In the genomic region with DNA sequence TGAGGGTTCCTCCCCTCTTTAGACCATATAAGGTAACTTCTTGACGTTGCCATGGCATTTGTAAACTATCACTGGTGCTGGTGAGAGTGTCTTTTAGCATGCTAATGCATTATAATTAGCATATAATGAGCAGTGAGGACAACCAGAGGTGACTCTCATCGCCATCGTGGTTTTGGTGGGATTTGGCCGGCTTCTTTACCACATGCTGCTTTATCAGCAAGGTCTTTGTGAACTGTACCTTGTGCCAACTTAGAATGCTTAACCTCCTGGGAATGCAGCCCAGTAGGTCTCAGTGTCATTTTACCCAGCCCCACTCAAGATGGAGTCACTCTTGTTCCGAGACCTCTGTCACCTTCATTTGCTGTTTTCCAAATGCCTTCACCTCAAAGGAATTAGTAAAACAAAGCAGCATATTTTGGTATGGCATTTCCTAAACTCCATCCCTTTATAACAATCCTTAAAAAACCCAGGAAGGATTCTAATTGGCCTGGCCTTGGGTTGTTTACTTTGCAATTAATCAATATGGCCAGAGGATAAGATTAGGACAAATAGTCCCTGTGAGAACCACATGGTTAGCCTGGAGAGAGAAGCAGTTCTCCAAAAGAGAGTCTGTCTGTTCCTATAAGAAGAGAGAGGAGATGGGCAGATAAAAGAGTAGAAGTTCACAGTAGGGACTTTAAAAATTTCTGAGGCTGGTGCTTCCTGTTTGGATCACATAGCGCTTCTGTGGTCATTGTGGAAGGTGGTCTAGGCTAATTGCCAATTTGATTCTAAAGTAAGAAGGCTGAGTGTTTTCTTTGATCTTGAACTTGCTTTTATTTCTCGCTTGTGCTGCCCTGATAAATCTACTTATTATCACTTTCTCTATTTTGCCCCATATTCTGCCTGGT, we compare ENCODE assay signal across 21 cellular contexts.
DNase-seq lines count a peak whose midpoint lies in the region; ATAC-seq lines count a peak whose summit lies in the region.
"Had no signal": no experiment of that assay in that cellular context is flagged by ENCODE, and none has a peak within 500 bp of the region (broad histone marks: within the 10 kb centered on the region; RNA-seq: fewer than 3 reads in every experiment).

No MANE protein-coding gene starts in this region.

- peak; percentile 16 for ATAC-seq in activated CD8-positive, alpha-beta T cell treated with anti-CD3 and anti-CD28 coated beads, Interleukin-2, amount 10 ng/mL, durations not matched to agents 7 days and 5 days
- ATAC-seq: heart right ventricle, SK-N-SH treated with all-trans-retinoic acid at 6 μM for 48 hours had no signal

- H3K4me3 Mint-ChIP-seq in CD8-positive, alpha-beta memory T cell: peak overlapping the region; percentile 1 to 69 (median 32)
- H3K4me3 Mint-ChIP-seq in activated CD8-positive, alpha-beta T cell treated with anti-CD3 and anti-CD28 coated beads, Interleukin-2, amount 10 ng/mL, durations not matched to agents 7 days and 5 days: peak overlapping the region; percentile 0
- H3K4me3 Mint-ChIP-seq: activated CD4-positive, alpha-beta memory T cell treated with anti-CD3 and anti-CD28 coated beads, Interleukin-2, amount 10 ng/mL, durations not matched to agents 7 days and 5 days; nephron had no signal

- H3K9me3 ChIP-seq in BLaER1 treated with 17β-estradiol and CSF1 and Interleukin-3, amounts not matched to agents 10 nM and 100 nM (replicated peaks in 1 of 11): no peaks in the 10 kb centered on the region
- H3K9me3 ChIP-seq in CD8-positive, alpha-beta memory T cell (ENCODE audit: low read length): no peaks in the 10 kb centered on the region
- H3K9me3 ChIP-seq: heart right ventricle, testis had no signal

- DNase-seq in CD8-positive, alpha-beta memory T cell: peak in 1 of 5 donors; percentile 35
- peak; percentile 52 for DNase-seq in activated CD8-positive, alpha-beta T cell treated with anti-CD3 and anti-CD28 coated beads, Interleukin-2, amount 10 ng/mL, durations not matched to agents 7 days and 5 days
- peak; percentile 20 for DNase-seq in iPS DF 19.7 (ENCODE audit: low read depth, low spot score)
- DNase-seq in NCI-H187 treated with DMSO at 0.1 percent for 48 hours (lab: John Stamatoyannopoulos, UW): no peak
- no peak for DNase-seq in RPMI8226
- no peak for DNase-seq in HK-2 (ENCODE audit: unreplicated experiment)
- DNase-seq in ACHN: no peak
- DNase-seq: activated CD4-positive, alpha-beta memory T cell treated with anti-CD3 and anti-CD28 coated beads, Interleukin-2, amount 10 ng/mL, durations not matched to agents 7 days and 5 days; aorta; heart right ventricle; islet precursor cell; mammary epithelial cell; NCI-H1436; NCI-H2227 treated with DMSO at 0.1 percent for 48 hours; small intestine; stimulated activated CD8-positive, alpha-beta memory T cell treated with anti-CD3 and anti-CD28 coated beads, Interleukin-4, amount 100 ng/mL, for 48 hours; testis had no signal

- CTCF ChIA-PET in CD8-positive, alpha-beta memory T cell (lab: Charles Lee): interaction anchor here (2.2 kb wide), 1 partner anchor 156 kb away, joined by 9 read pairs; a partner anchor contains a TSS
- CTCF ChIA-PET in activated CD8-positive, alpha-beta T cell treated with anti-CD3 and anti-CD28 coated beads, Interleukin-2, amount 10 ng/mL, durations not matched to agents 7 days and 5 days (lab: Charles Lee): interaction anchor here (2.0 kb wide), 1 partner anchor 16 kb away, joined by 6 read pairs; no protein-coding TSS in a partner anchor

- POLR2A ChIA-PET in CD8-positive, alpha-beta memory T cell (lab: Charles Lee): interaction anchor here (1.3 kb wide), 1 partner anchor 155 kb away, joined by 7 read pairs; a partner anchor contains a TSS
- POLR2A ChIA-PET in activated CD8-positive, alpha-beta T cell treated with anti-CD3 and anti-CD28 coated beads, Interleukin-2, amount 10 ng/mL, durations not matched to agents 7 days and 5 days (lab: Charles Lee): interaction anchor here (0.6 kb wide), 1 partner anchor 454 kb away, joined by 3 read pairs; no protein-coding TSS in a partner anchor

- H3K9ac ChIP-seq in BLaER1 treated with 17β-estradiol and CSF1 and Interleukin-3, amounts not matched to agents 10 nM and 100 nM: no peak overlapping the region

- H3K4me3 ChIP-seq in BLaER1 treated with 17β-estradiol and CSF1 and Interleukin-3, amounts not matched to agents 10 nM and 100 nM: no peak overlapping the region
- no peak overlapping the region for H3K4me3 ChIP-seq in CD8-positive, alpha-beta memory T cell (ENCODE audit: low read length)
- H3K4me3 ChIP-seq: heart right ventricle, testis had no signal

- H3K36me3 Mint-ChIP-seq in CD8-positive, alpha-beta memory T cell: peaks cover 0 to 3% (median 0%) of the 10 kb centered on the region in 3 donors
- peaks cover 2% of the 10 kb centered on the region for H3K36me3 Mint-ChIP-seq in activated CD8-positive, alpha-beta T cell treated with anti-CD3 and anti-CD28 coated beads, Interleukin-2, amount 10 ng/mL, durations not matched to agents 7 days and 5 days (ENCODE audit: low read depth)

- H3K4me1 Mint-ChIP-seq in CD8-positive, alpha-beta memory T cell: peaks cover 52 to 74% (median 69%) of the 10 kb centered on the region in 3 donors
- peaks cover 57% of the 10 kb centered on the region for H3K4me1 Mint-ChIP-seq in activated CD8-positive, alpha-beta T cell treated with anti-CD3 and anti-CD28 coated beads, Interleukin-2, amount 10 ng/mL, durations not matched to agents 7 days and 5 days (ENCODE audit: low read depth)
- H3K4me1 Mint-ChIP-seq: nephron had no signal

- peak overlapping the region in 6 of 8 donors; percentile 1 to 83 (median 60) for H3K27ac Mint-ChIP-seq in CD8-positive, alpha-beta memory T cell
- H3K27ac Mint-ChIP-seq in activated CD8-positive, alpha-beta T cell treated with anti-CD3 and anti-CD28 coated beads, Interleukin-2, amount 10 ng/mL, durations not matched to agents 7 days and 5 days: peak overlapping the region; percentile 77
- H3K27ac Mint-ChIP-seq: activated CD4-positive, alpha-beta memory T cell treated with anti-CD3 and anti-CD28 coated beads, Interleukin-2, amount 10 ng/mL, durations not matched to agents 7 days and 5 days; activated T-helper 2 cell treated with anti-CD3 and anti-CD28 coated beads, Interferon-gamma antibody, Interleukin-2, Interleukin-4, amounts not matched to agents 10 μg/mL and 5 μg/mL and 100 μg/mL, durations not matched to agents 14 hours and 24 hours and 36 hours; nephron had no signal

- H3K27me3 ChIP-seq in BLaER1 treated with 17β-estradiol and CSF1 and Interleukin-3, amounts not matched to agents 10 nM and 100 nM: no peaks in the 10 kb centered on the region
- no peaks in the 10 kb centered on the region for H3K27me3 ChIP-seq in CD8-positive, alpha-beta memory T cell (ENCODE audit: insufficient read depth, low read length, poor library complexity, severe bottlenecking)
- H3K27me3 ChIP-seq: testis had no signal

- no peaks in the 10 kb centered on the region for H3K36me3 ChIP-seq in BLaER1 treated with 17β-estradiol and CSF1 and Interleukin-3, amounts not matched to agents 10 nM and 100 nM
- no peaks in the 10 kb centered on the region for H3K36me3 ChIP-seq in CD8-positive, alpha-beta memory T cell (ENCODE audit: insufficient read depth, low read length)
- H3K36me3 ChIP-seq: heart right ventricle had no signal

- H3K9me3 Mint-ChIP-seq in CD8-positive, alpha-beta memory T cell: no peaks in the 10 kb centered on the region
- H3K9me3 Mint-ChIP-seq in activated CD8-positive, alpha-beta T cell treated with anti-CD3 and anti-CD28 coated beads, Interleukin-2, amount 10 ng/mL, durations not matched to agents 7 days and 5 days (ENCODE audit: insufficient read depth): no peaks in the 10 kb centered on the region
- H3K9me3 Mint-ChIP-seq: activated CD4-positive, alpha-beta memory T cell treated with anti-CD3 and anti-CD28 coated beads, Interleukin-2, amount 10 ng/mL, durations not matched to agents 7 days and 5 days; activated T-helper 2 cell treated with anti-CD3 and anti-CD28 coated beads, Interferon-gamma antibody, Interleukin-2, Interleukin-4, amounts not matched to agents 10 μg/mL and 5 μg/mL and 100 μg/mL, durations not matched to agents 14 hours and 24 hours and 36 hours; nephron had no signal

- H3K4me2 ChIP-seq in BLaER1 treated with 17β-estradiol and CSF1 and Interleukin-3, amounts not matched to agents 10 nM and 100 nM: peak overlapping the region in 6 of 11 experiments; percentile 4 to 28 (median 8); a peak in 7 of 22 replicates

- no peak overlapping the region for H3K27ac ChIP-seq in BLaER1 treated with 17β-estradiol and CSF1 and Interleukin-3, amounts not matched to agents 10 nM and 100 nM
- no peak overlapping the region for H3K27ac ChIP-seq in CD8-positive, alpha-beta memory T cell (ENCODE audit: low read depth, low read length)
- H3K27ac ChIP-seq: heart right ventricle, testis had no signal

- H3K4me1 ChIP-seq in BLaER1 treated with 17β-estradiol and CSF1 and Interleukin-3, amounts not matched to agents 10 nM and 100 nM: peaks cover 6 to 20% (median 13%) of the 10 kb centered on the region in 10 experiments; a peak in 19 of 20 replicates
- H3K4me1 ChIP-seq in CD8-positive, alpha-beta memory T cell (ENCODE audit: insufficient read depth, low read length): peaks cover 50% of the 10 kb centered on the region
- H3K4me1 ChIP-seq: testis had no signal

- H3K27me3 Mint-ChIP-seq in CD8-positive, alpha-beta memory T cell: no peaks in the 10 kb centered on the region
- H3K27me3 Mint-ChIP-seq in activated CD8-positive, alpha-beta T cell treated with anti-CD3 and anti-CD28 coated beads, Interleukin-2, amount 10 ng/mL, durations not matched to agents 7 days and 5 days (ENCODE audit: low read depth): no peaks in the 10 kb centered on the region
- H3K27me3 Mint-ChIP-seq: activated CD4-positive, alpha-beta memory T cell treated with anti-CD3 and anti-CD28 coated beads, Interleukin-2, amount 10 ng/mL, durations not matched to agents 7 days and 5 days had no signal

- H4K20me1 ChIP-seq in BLaER1 treated with 17β-estradiol and CSF1 and Interleukin-3, amounts not matched to agents 10 nM and 100 nM: no peaks in the 10 kb centered on the region

- in situ Hi-C loops in ACHN (cut with HindIII; ENCODE audit: low pct_ligation_motif_present, low pct_unique_long_range_greater_than_20kb, low sequenced_read_pairs): no loop called here

Comparison
In these comparisons a context has a peak if more than half of its experiments do, and no peak if none do; other contexts are left out.
1. DNase-seq: peak in activated CD8-positive, alpha-beta T cell treated with anti-CD3 and anti-CD28 coated beads, Interleukin-2, amount 10 ng/mL, durations not matched to agents 7 days and 5 days (single experiment) and iPS DF 19.7 (single experiment); none in NCI-H187 treated with DMSO at 0.1 percent for 48 hours (single experiment), RPMI8226 (single experiment), HK-2 (single experiment) and ACHN (single experiment).